Comparison of ENCODE assay signal across 10 cellular contexts in the genomic region with DNA sequence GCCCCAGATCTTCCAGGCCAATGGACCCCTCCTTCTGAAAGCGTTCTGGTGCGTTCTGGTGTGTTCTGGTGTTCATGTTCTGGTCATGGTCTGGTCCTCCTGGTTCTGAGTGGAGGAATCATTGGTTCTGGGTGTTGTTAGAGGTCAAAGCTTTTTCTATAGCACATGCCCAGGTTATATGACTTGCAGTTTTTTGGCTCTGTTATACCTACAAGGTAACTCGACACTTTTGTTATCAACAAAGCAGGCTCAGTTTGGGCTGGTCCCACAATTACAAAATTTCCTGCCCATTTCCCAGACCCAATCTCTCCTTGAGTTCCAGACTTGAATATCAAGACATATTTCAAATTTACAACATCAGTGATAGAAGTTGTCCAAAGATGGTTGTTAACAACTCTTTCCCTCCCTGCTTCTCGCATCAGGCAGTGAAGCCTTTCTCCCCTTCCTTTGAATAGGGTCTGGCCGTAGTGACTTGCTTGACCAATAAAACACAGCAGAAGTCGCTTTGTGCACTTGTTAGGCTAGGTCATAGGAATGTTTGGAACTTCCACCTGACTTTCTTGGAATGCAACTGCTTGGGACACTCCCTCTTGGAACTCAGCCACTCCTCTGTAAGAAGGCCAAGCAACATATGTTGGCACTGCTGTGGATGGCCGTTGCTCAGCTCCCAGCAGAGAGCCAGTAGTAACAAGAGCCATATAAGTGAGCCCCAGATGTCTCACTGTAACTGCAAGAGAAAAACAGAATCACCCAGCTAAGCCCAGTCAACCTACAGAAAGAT.
A peak's percentile ranks its signal among the peaks of the same experiment; 100 is the strongest.
DNase-seq lines count a peak whose midpoint lies in the region; ATAC-seq and TF ChIP-seq lines count a peak whose summit lies in the region.
"Had no signal": no experiment of that assay in that cellular context is flagged by ENCODE, and none has a peak within 500 bp of the region (broad histone marks: within the 10 kb centered on the region; RNA-seq: fewer than 3 reads in every experiment).

No MANE protein-coding gene starts in this region.

- peak; percentile 5 to 33 for DNase-seq in HAP-1 (ENCODE audit: low spot score in 2 of 2)
- DNase-seq in SW 1271 (lab: John Stamatoyannopoulos, UW) = peak; percentile 66 to 96
- DNase-seq in glomerular endothelial cell (ENCODE audit: extremely low read depth, low read depth, low spot score) = peak; percentile 96
- DNase-seq in retinal pigment epithelial cell (ENCODE audit: low read depth) = peak; percentile 100
- DNase-seq in KG1 (lab: John Stamatoyannopoulos, UW) = no peak
- no peak for DNase-seq in effector memory CD4-positive, alpha-beta T cell
- no peak for DNase-seq in CD4-positive, alpha-beta T cell
- no peak for DNase-seq in NCI-H2081 treated with DMSO at 0.1 percent for 48 hours (lab: John Stamatoyannopoulos, UW)
- DNase-seq: NCI-H1694 treated with DMSO at 0.1 percent for 48 hours had no signal

- H3K4me3 ChIP-seq in HAP-1 = no peak overlapping the region
- H3K4me3 ChIP-seq in retinal pigment epithelial cell (ENCODE audit: low read length) = no peak overlapping the region
- H3K4me3 ChIP-seq in effector memory CD4-positive, alpha-beta T cell (ENCODE audit: insufficient read depth, low read depth, low read length, poor library complexity, severe bottlenecking) = no peak overlapping the region
- H3K4me3 ChIP-seq: breast epithelium had no signal

- no peak overlapping the region for H3K27ac ChIP-seq in effector memory CD4-positive, alpha-beta T cell (ENCODE audit: insufficient read depth, low read length, poor library complexity, severe bottlenecking)
- no peak overlapping the region for H3K27ac ChIP-seq in CD4-positive, alpha-beta T cell (ENCODE audit: low read depth, low read length)
- H3K27ac ChIP-seq: breast epithelium had no signal

- H3K36me3 ChIP-seq in HAP-1 (replicated peaks) = no peaks in the 10 kb centered on the region
- H3K36me3 ChIP-seq in effector memory CD4-positive, alpha-beta T cell (ENCODE audit: control insufficient read depth, insufficient read depth, low read length) = no peaks in the 10 kb centered on the region
- H3K36me3 ChIP-seq: breast epithelium had no signal

- no peaks in the 10 kb centered on the region for H3K9me3 ChIP-seq in HAP-1
- H3K9me3 ChIP-seq in effector memory CD4-positive, alpha-beta T cell (ENCODE audit: control insufficient read depth, low read length) = no peaks in the 10 kb centered on the region
- H3K9me3 ChIP-seq in CD4-positive, alpha-beta T cell (ENCODE audit: control insufficient read depth, low read length) = no peaks in the 10 kb centered on the region
- H3K9me3 ChIP-seq: breast epithelium had no signal

- no peaks in the 10 kb centered on the region for H3K9me3 Mint-ChIP-seq in CD4-positive, alpha-beta T cell

- H3K27me3 Mint-ChIP-seq in CD4-positive, alpha-beta T cell = no peaks in the 10 kb centered on the region

- no peaks in the 10 kb centered on the region for H3K36me3 Mint-ChIP-seq in CD4-positive, alpha-beta T cell (ENCODE audit: low read depth)

- H3K27me3 ChIP-seq in HAP-1 (ENCODE audit: low read depth) = no peaks in the 10 kb centered on the region; the same call in 1 of the 2 replicates
- H3K27me3 ChIP-seq in effector memory CD4-positive, alpha-beta T cell (replicated peaks; ENCODE audit: control insufficient read depth, insufficient read depth, low read length, poor library complexity, severe bottlenecking) = peaks cover 1% of the 10 kb centered on the region
- no peaks in the 10 kb centered on the region for H3K27me3 ChIP-seq in CD4-positive, alpha-beta T cell (ENCODE audit: control insufficient read depth, insufficient read depth, low read length)
- H3K27me3 ChIP-seq: breast epithelium had no signal

- intact Hi-C loops in CD4-positive, alpha-beta T cell (cut with DNase I, micrococcal nuclease) = no loop called here

- in situ Hi-C loops in HAP-1 (cut with MboI; ENCODE audit: low sequenced_read_pairs) = no loop called here

- POLR2A ChIA-PET in CD4-positive, alpha-beta T cell (lab: Charles Lee) = no interaction called here

- no peak overlapping the region for H3K4me3 Mint-ChIP-seq in CD4-positive, alpha-beta T cell

- H3K4me1 Mint-ChIP-seq in CD4-positive, alpha-beta T cell (ENCODE audit: low read depth) = no peaks in the 10 kb centered on the region

- no peak for ATAC-seq in CD4-positive, alpha-beta T cell (ENCODE audit: poor library complexity)

- no peak for TF ChIP-seq CTCF in retinal pigment epithelial cell (conservative IDR thresholded peaks at IDR 0.05; ENCODE audit: low read depth, low read length)
- TF ChIP-seq CTCF in CD4-positive, alpha-beta T cell (IDR thresholded peaks at IDR 0.05) = no peak

- H3K27ac Mint-ChIP-seq in CD4-positive, alpha-beta T cell = no peak overlapping the region

- CTCF ChIA-PET in CD4-positive, alpha-beta T cell (lab: Charles Lee) = no interaction called here

- H3K4me1 ChIP-seq in HAP-1 = peaks cover 8% of the 10 kb centered on the region
- H3K4me1 ChIP-seq in effector memory CD4-positive, alpha-beta T cell (ENCODE audit: control insufficient read depth, insufficient read depth, low read length, poor library complexity, severe bottlenecking) = no peaks in the 10 kb centered on the region
- H3K4me1 ChIP-seq: breast epithelium had no signal

Comparison
In these comparisons a context has a peak if more than half of its experiments do, and no peak if none do; other contexts are left out.
1. DNase-seq: peak in HAP-1 (2 of 2), SW 1271 (2 of 2), glomerular endothelial cell (single experiment) and retinal pigment epithelial cell (single experiment); none in KG1 (single experiment), effector memory CD4-positive, alpha-beta T cell (0 of 3), CD4-positive, alpha-beta T cell (0 of 10) and NCI-H2081 treated with DMSO at 0.1 percent for 48 hours (single experiment).